29 cellular contexts compared by ENCODE assay signal in genomic region chr14:94697773-94698556, GRCh38.
"Had no signal": no experiment of that assay in that cellular context is flagged by ENCODE, and none has a peak within 500 bp of the region (broad histone marks: within the 10 kb centered on the region; RNA-seq: fewer than 3 reads in every experiment).

No MANE protein-coding gene starts in this region.

- ATAC-seq: activated CD4-positive, CD25-positive, alpha-beta regulatory T cell treated with anti-CD3 and anti-CD28 coated beads, Interleukin-2, amount 50 U/mL, for 24 hours; gastroesophageal sphincter; naive thymus-derived CD4-positive, alpha-beta T cell had no signal

- H3K4me1 Mint-ChIP-seq: activated CD4-positive, alpha-beta T cell treated with anti-CD3 and anti-CD28 coated beads, Interleukin-2, amount 10 ng/mL, durations not matched to agents 24 days and 14 days; activated naive CD4-positive, alpha-beta T cell treated with anti-CD3 and anti-CD28 coated beads, Interleukin-2, amount 10 ng/mL, durations not matched to agents 7 days and 5 days; immature natural killer cell; naive thymus-derived CD4-positive, alpha-beta T cell had no signal

- H3K36me3 ChIP-seq: ascending aorta, brain microvascular endothelial cell, gastroesophageal sphincter, right atrium auricular region, spleen, transverse colon, WERI-Rb-1 had no signal

- H3K9me3 ChIP-seq: ascending aorta, gastroesophageal sphincter, right atrium auricular region, spleen, testis, transverse colon had no signal

- H3K27ac ChIP-seq: ascending aorta, brain microvascular endothelial cell, coronary artery, dorsolateral prefrontal cortex, gastroesophageal sphincter, right atrium auricular region, spleen, testis, transverse colon, WERI-Rb-1 had no signal

- H3K4me1 ChIP-seq: ascending aorta, gastroesophageal sphincter, right atrium auricular region, spleen, testis, transverse colon had no signal

- H3K27me3 Mint-ChIP-seq: activated CD4-positive, alpha-beta T cell treated with anti-CD3 and anti-CD28 coated beads, Interleukin-2, amount 10 ng/mL, durations not matched to agents 24 days and 14 days; activated naive CD4-positive, alpha-beta T cell treated with anti-CD3 and anti-CD28 coated beads, Interleukin-2, amount 10 ng/mL, durations not matched to agents 7 days and 5 days had no signal

- H3K4me3 ChIP-seq: ascending aorta, coronary artery, dorsolateral prefrontal cortex, gastroesophageal sphincter, right atrium auricular region, spleen, testis, transverse colon had no signal

- H3K27ac Mint-ChIP-seq: activated CD4-positive, alpha-beta memory T cell treated with anti-CD3 and anti-CD28 coated beads for 36 hours; activated CD4-positive, alpha-beta T cell treated with anti-CD3 and anti-CD28 coated beads, Interleukin-2, amount 10 ng/mL, durations not matched to agents 24 days and 14 days; activated naive CD4-positive, alpha-beta T cell treated with anti-CD3 and anti-CD28 coated beads, Interleukin-2, amount 10 ng/mL, durations not matched to agents 7 days and 5 days; activated naive CD8-positive, alpha-beta T cell treated with anti-CD3 and anti-CD28 coated beads, Interleukin-2, amount 10 ng/mL, durations not matched to agents 7 days and 5 days; immature natural killer cell; mesothelial cell of epicardium; naive thymus-derived CD4-positive, alpha-beta T cell had no signal

- H3K4me3 Mint-ChIP-seq: activated CD4-positive, alpha-beta memory T cell treated with anti-CD3 and anti-CD28 coated beads for 36 hours; activated CD4-positive, alpha-beta T cell treated with anti-CD3 and anti-CD28 coated beads, Interleukin-2, amount 10 ng/mL, durations not matched to agents 24 days and 14 days; activated naive CD4-positive, alpha-beta T cell treated with anti-CD3 and anti-CD28 coated beads, Interleukin-2, amount 10 ng/mL, durations not matched to agents 7 days and 5 days; activated naive CD8-positive, alpha-beta T cell treated with anti-CD3 and anti-CD28 coated beads, Interleukin-2, amount 10 ng/mL, durations not matched to agents 7 days and 5 days; immature natural killer cell; mesothelial cell of epicardium; naive thymus-derived CD4-positive, alpha-beta T cell had no signal

- H3K27me3 ChIP-seq: ascending aorta, right atrium auricular region, testis, transverse colon had no signal

- H3K36me3 Mint-ChIP-seq: activated CD4-positive, alpha-beta memory T cell treated with anti-CD3 and anti-CD28 coated beads for 36 hours; activated naive CD4-positive, alpha-beta T cell treated with anti-CD3 and anti-CD28 coated beads, Interleukin-2, amount 10 ng/mL, durations not matched to agents 7 days and 5 days; activated naive CD8-positive, alpha-beta T cell treated with anti-CD3 and anti-CD28 coated beads, Interleukin-2, amount 10 ng/mL, durations not matched to agents 7 days and 5 days; immature natural killer cell; mesothelial cell of epicardium; naive thymus-derived CD4-positive, alpha-beta T cell had no signal

- DNase-seq: activated CD4-positive, alpha-beta memory T cell treated with anti-CD3 and anti-CD28 coated beads for 36 hours; activated CD4-positive, alpha-beta T cell treated with anti-CD3 and anti-CD28 coated beads, Interleukin-2, amount 10 ng/mL, durations not matched to agents 24 days and 14 days; activated CD8-positive, alpha-beta memory T cell treated with anti-CD3 and anti-CD28 coated beads, Interleukin-2, amount 50 U/mL, for 4 hours; activated gamma-delta T cell; activated naive CD4-positive, alpha-beta T cell treated with anti-CD3 and anti-CD28 coated beads, Interleukin-2, amount 10 ng/mL, durations not matched to agents 7 days and 5 days; activated naive CD8-positive, alpha-beta T cell treated with anti-CD3 and anti-CD28 coated beads, Interleukin-2, amount 10 ng/mL, durations not matched to agents 7 days and 5 days; activated T-cell treated with anti-CD3 and anti-CD28 coated beads, Interleukin-2, amount 50 U/mL, for 1 hour; brain microvascular endothelial cell; dorsolateral prefrontal cortex; effector memory CD4-positive, alpha-beta T cell; erythroblast; head of caudate nucleus; hypothalamus; immature natural killer cell; kidney; naive thymus-derived CD4-positive, alpha-beta T cell; occipital lobe; spleen; stimulated activated naive CD4-positive, alpha-beta T cell treated with Interleukin-2 at 50 U/mL for 16 hours; T1000; testis; transverse colon; WERI-Rb-1 had no signal

- H3K9me3 Mint-ChIP-seq: activated CD4-positive, alpha-beta memory T cell treated with anti-CD3 and anti-CD28 coated beads for 36 hours; activated CD4-positive, alpha-beta T cell treated with anti-CD3 and anti-CD28 coated beads, Interleukin-2, amount 10 ng/mL, durations not matched to agents 24 days and 14 days; activated naive CD4-positive, alpha-beta T cell treated with anti-CD3 and anti-CD28 coated beads, Interleukin-2, amount 10 ng/mL, durations not matched to agents 7 days and 5 days; activated naive CD8-positive, alpha-beta T cell treated with anti-CD3 and anti-CD28 coated beads, Interleukin-2, amount 10 ng/mL, durations not matched to agents 7 days and 5 days; immature natural killer cell; mesothelial cell of epicardium had no signal
